ENCODE assay signal across 24 cellular contexts in the genomic region with DNA sequence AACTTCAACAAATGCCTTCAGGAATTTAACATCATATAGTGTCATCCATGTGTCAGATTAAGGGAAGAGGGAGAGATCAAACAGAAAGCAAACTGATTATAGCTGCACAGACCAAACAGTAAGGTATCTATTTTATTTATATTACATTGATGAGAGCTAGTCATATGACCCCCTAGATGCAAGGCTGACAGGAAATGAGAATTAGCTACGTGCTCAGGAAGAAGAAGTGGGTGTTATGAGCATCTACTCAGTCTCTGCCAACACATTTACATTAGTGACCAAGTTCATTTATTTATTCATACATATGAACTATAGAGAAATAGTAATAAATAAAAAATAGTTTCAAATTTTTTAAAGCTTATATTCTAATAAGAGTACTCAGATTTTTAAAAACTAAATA.
"Had no signal": no experiment of that assay in that cellular context is flagged by ENCODE, and none has a peak within 500 bp of the region (broad histone marks: within the 10 kb centered on the region; RNA-seq: fewer than 3 reads in every experiment).

No MANE protein-coding gene starts in this region.

- H3K4me1 Mint-ChIP-seq: IgD-negative memory B cell, T-helper 17 cell had no signal

- H3K27me3 Mint-ChIP-seq: IgD-negative memory B cell, T-helper 17 cell had no signal

- H3K36me3 Mint-ChIP-seq: IgD-negative memory B cell had no signal

- H3K27ac Mint-ChIP-seq: IgD-negative memory B cell; T-helper 17 cell; T-helper 2 cell treated with Interferon-gamma antibody and Interleukin-4, amounts not matched to agents 5 μg/mL and 100 μg/mL, for 36 hours had no signal

- H3K4me3 Mint-ChIP-seq: IgD-negative memory B cell; T-helper 17 cell; T-helper 2 cell treated with Interferon-gamma antibody and Interleukin-4, amounts not matched to agents 5 μg/mL and 100 μg/mL, for 36 hours had no signal

- DNase-seq: Kasumi-1, MM.1S, NCI-H1092 treated with DMSO at 0.1 percent for 48 hours, NCI-H1436, NCI-H187, NCI-H2029, NCI-H2081 treated with DMSO at 0.1 percent for 48 hours, NCI-H2171, NCI-H226, NCI-H446, NCI-H510A, NCI-H524 treated with DMSO at 0.1 percent for 48 hours, NCI-H69, NCI-H774, PC-3, SHP77, SJCRH30, T-helper 1 cell, T-helper 17 cell had no signal

- ATAC-seq: K562, Panc1, PC-3, SK-N-SH treated with all-trans-retinoic acid at 6 μM for 48 hours, T-helper 17 cell had no signal

- H3K9me3 Mint-ChIP-seq: T-helper 2 cell treated with Interferon-gamma antibody and Interleukin-4, amounts not matched to agents 5 μg/mL and 100 μg/mL, for 36 hours had no signal
